Comparison of ENCODE assay signal across 1 cellular context in the genomic region with DNA sequence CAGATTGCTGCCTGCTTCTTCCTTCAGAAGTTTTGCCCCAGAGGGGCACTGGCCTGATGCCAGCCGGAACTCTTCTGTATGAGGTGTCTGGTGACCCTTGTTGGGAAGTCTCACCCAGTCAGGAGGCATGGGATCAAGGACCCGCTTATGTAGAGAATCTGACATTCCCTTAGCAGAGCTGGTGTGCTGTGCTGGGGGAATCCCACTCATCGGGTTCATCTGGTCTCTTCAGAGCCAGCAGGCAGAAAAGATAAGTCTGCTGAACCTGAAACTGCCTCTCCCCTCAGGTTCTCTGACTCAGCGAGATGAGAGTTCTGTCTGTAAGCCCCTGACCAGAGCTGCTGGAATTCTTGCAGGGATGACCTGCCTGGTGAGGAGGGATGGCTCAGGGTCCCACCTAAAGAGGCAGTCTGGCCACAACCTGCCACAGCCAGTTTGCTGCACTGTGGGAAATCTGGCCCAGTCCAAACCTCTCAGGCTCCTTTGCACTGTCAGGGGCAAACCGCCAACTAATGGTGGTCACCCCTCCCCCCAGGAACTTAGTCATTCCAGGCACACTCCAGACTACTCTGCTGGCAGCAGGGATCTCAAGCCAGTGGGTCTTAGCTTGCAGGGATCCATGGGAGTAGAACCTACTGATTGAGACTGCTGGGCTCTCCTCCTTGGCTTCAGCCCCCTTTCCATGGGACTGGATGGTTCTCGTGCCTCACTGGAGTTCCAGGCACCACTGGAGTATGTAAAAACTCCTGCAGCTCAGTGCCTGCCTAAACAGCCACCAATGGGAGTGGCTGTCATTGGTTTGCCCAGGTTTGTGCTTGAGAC.
TF ChIP-seq lines count a peak whose summit lies in the region.

No MANE protein-coding gene starts in this region.

TF ChIP-seq in GM12878, 131 proteins besides CTCF, POLR2A, EP300 and RAD21 (continues in another document):
- TF ChIP-seq POU2F2 (IDR thresholded peaks at IDR 0.05; ENCODE audit: borderline replicate concordance, low read depth, low read length) (peak; percentile 52; the same call in 2 of the 3 replicates), SMARCA5 (IDR thresholded peaks at IDR 0.05) (no peak), JUNB (IDR thresholded peaks at IDR 0.05) (peak; percentile 64), PAX8 (IDR thresholded peaks at IDR 0.05) (no peak), BCL11A (IDR thresholded peaks at IDR 0.05; ENCODE audit: low read depth, low read length) (peak; percentile 62), WRNIP1 (IDR thresholded peaks at IDR 0.05; ENCODE audit: borderline replicate concordance, low read depth, low read length) (no peak), YBX1 (IDR thresholded peaks at IDR 0.05) (no peak), EGR1 (IDR thresholded peaks at IDR 0.05; ENCODE audit: borderline replicate concordance in 1 of 2, low read depth in 2 of 2, low read length in 2 of 2) (no peak), NFIC (IDR thresholded peaks at IDR 0.05; ENCODE audit: low read depth, low read length) (peak; percentile 88), BRCA1 (IDR thresholded peaks at IDR 0.05; ENCODE audit: low read depth, low read length) (no peak), POLR2AphosphoS5 (IDR thresholded peaks at IDR 0.05; ENCODE audit: low read length) (peak; percentile 43), KDM1A (IDR thresholded peaks at IDR 0.05; ENCODE audit: borderline replicate concordance) (no peak), E4F1 (IDR thresholded peaks at IDR 0.05; ENCODE audit: borderline replicate concordance, partially characterized antibody) (no peak), SIX5 (IDR thresholded peaks at IDR 0.05; ENCODE audit: low read depth, low read length, severe bottlenecking) (no peak), SMAD5 (IDR thresholded peaks at IDR 0.05; ENCODE audit: low read depth) (0 out of 2 replicates have a peak, but pooled peaks have one; percentile 35), IRF4 (IDR thresholded peaks at IDR 0.05; ENCODE audit: low read depth, low read length) (peak; percentile 87), RAD51 (IDR thresholded peaks at IDR 0.05) (no peak), SREBF1 (IDR thresholded peaks at IDR 0.05; ENCODE audit: low read length) (no peak), NR2C1 (IDR thresholded peaks at IDR 0.05) (no peak), SP1 (IDR thresholded peaks at IDR 0.05; ENCODE audit: low read depth, low read length) (no peak), ZNF24 (IDR thresholded peaks at IDR 0.05) (no peak), NBN (IDR thresholded peaks at IDR 0.05) (no peak), HDAC2 (IDR thresholded peaks at IDR 0.05) (no peak), SMC3 (IDR thresholded peaks at IDR 0.05; ENCODE audit: borderline replicate concordance, low read length) (no peak), ZNF217 (IDR thresholded peaks at IDR 0.05) (no peak), RCOR1 (conservative IDR thresholded peaks at IDR 0.05; ENCODE audit: low read depth, low read length) (no peak), GABPA (IDR thresholded peaks at IDR 0.05; ENCODE audit: low read depth) (no peak), RELB (IDR thresholded peaks at IDR 0.05; ENCODE audit: low read depth) (0 out of 2 replicates have a peak, but pooled peaks have one; percentile 12), MXI1 (IDR thresholded peaks at IDR 0.05; ENCODE audit: low read depth, low read length) (no peak), TCF3 (IDR thresholded peaks at IDR 0.05; ENCODE audit: borderline replicate concordance, insufficient read depth, low read depth, low read length) (peak; percentile 56; the same call in 1 of the 2 replicates), CBX3 (IDR thresholded peaks at IDR 0.05; ENCODE audit: borderline replicate concordance, low read depth) (no peak), RUNX3 (IDR thresholded peaks at IDR 0.05; ENCODE audit: low read length) (peak; percentile 96), SPI1 (IDR thresholded peaks at IDR 0.05; ENCODE audit: borderline replicate concordance, insufficient read depth, low read depth, low read length) (no peak), MTA2 (IDR thresholded peaks at IDR 0.05; ENCODE audit: low read depth) (no peak), EZH2 (IDR thresholded peaks at IDR 0.05; ENCODE audit: borderline replicate concordance, control insufficient read depth, low read depth, low read length) (no peak), BHLHE40 (IDR thresholded peaks at IDR 0.05; ENCODE audit: borderline replicate concordance in 1 of 2, low read depth in 2 of 2, low read length in 1 of 2) (0 out of 4 replicates have a peak, but pooled peaks of 1 of the 2 experiments have one; percentile 24), YY1 (IDR thresholded peaks at IDR 0.05; ENCODE audit: low read depth, low read length) (peak; percentile 21; the same call in 1 of the 2 replicates), TBL1XR1 (IDR thresholded peaks at IDR 0.05; ENCODE audit: low read depth, low read length) (no peak), CHD2 (IDR thresholded peaks at IDR 0.05; ENCODE audit: borderline replicate concordance, low read depth, low read length) (no peak), FOXK2 (IDR thresholded peaks at IDR 0.05) (no peak), SRF (IDR thresholded peaks at IDR 0.05; ENCODE audit: low read depth in 2 of 2, low read length in 2 of 2) (peak in 1 of 2 experiments; percentile 5; a peak in 1 of 4 replicates), IKZF1 (conservative IDR thresholded peaks at IDR 0.05) (peak; percentile 86), CEBPB (IDR thresholded peaks at IDR 0.05; ENCODE audit: borderline replicate concordance in 1 of 2, low read depth in 2 of 2, low read length in 2 of 2) (no peak), ZNF622 (IDR thresholded peaks at IDR 0.05) (no peak)
- TF ChIP-seq, protein P1, sequence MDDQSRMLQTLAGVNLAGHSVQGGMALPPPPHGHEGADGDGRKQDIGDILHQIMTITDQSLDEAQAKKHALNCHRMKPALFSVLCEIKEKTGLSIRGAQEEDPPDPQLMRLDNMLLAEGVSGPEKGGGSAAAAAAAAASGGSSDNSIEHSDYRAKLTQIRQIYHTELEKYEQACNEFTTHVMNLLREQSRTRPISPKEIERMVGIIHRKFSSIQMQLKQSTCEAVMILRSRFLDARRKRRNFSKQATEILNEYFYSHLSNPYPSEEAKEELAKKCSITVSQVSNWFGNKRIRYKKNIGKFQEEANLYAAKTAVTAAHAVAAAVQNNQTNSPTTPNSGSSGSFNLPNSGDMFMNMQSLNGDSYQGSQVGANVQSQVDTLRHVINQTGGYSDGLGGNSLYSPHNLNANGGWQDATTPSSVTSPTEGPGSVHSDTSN (IDR thresholded peaks at IDR 0.05; ENCODE audit: insufficient replicate concordance, low read depth, low read length): no peak
- TF ChIP-seq, protein P2, sequence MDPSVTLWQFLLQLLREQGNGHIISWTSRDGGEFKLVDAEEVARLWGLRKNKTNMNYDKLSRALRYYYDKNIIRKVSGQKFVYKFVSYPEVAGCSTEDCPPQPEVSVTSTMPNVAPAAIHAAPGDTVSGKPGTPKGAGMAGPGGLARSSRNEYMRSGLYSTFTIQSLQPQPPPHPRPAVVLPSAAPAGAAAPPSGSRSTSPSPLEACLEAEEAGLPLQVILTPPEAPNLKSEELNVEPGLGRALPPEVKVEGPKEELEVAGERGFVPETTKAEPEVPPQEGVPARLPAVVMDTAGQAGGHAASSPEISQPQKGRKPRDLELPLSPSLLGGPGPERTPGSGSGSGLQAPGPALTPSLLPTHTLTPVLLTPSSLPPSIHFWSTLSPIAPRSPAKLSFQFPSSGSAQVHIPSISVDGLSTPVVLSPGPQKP (IDR thresholded peaks at IDR 0.05; ENCODE audit: low read depth, low read length): no peak
- TF ChIP-seq, protein P3, sequence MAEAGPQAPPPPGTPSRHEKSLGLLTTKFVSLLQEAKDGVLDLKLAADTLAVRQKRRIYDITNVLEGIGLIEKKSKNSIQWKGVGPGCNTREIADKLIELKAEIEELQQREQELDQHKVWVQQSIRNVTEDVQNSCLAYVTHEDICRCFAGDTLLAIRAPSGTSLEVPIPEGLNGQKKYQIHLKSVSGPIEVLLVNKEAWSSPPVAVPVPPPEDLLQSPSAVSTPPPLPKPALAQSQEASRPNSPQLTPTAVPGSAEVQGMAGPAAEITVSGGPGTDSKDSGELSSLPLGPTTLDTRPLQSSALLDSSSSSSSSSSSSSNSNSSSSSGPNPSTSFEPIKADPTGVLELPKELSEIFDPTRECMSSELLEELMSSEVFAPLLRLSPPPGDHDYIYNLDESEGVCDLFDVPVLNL (IDR thresholded peaks at IDR 0.05; ENCODE audit: low read depth, low read length): no peak
- TF ChIP-seq, protein P4, sequence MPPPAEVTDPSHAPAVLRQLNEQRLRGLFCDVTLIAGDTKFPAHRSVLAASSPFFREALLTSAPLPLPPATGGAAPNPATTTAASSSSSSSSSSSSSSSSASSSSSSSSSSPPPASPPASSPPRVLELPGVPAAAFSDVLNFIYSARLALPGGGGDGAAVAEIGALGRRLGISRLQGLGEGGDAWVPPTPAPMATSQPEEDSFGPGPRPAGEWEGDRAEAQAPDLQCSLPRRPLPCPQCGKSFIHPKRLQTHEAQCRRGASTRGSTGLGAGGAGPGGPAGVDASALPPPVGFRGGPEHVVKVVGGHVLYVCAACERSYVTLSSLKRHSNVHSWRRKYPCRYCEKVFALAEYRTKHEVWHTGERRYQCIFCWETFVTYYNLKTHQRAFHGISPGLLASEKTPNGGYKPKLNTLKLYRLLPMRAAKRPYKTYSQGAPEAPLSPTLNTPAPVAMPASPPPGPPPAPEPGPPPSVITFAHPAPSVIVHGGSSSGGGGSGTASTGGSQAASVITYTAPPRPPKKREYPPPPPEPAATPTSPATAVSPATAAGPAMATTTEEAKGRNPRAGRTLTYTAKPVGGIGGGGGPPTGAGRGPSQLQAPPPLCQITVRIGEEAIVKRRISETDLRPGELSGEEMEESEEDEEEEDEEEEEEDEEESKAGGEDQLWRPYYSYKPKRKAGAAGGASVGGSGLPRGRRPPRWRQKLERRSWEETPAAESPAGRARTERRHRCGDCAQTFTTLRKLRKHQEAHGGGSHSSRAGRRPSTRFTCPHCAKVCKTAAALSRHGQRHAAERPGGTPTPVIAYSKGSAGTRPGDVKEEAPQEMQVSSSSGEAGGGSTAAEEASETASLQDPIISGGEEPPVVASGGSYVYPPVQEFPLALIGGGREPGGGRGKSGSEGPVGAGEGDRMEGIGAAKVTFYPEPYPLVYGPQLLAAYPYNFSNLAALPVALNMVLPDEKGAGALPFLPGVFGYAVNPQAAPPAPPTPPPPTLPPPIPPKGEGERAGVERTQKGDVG (CRISPR knock-in tag; IDR thresholded peaks at IDR 0.05): no peak
- TF ChIP-seq, protein P5, sequence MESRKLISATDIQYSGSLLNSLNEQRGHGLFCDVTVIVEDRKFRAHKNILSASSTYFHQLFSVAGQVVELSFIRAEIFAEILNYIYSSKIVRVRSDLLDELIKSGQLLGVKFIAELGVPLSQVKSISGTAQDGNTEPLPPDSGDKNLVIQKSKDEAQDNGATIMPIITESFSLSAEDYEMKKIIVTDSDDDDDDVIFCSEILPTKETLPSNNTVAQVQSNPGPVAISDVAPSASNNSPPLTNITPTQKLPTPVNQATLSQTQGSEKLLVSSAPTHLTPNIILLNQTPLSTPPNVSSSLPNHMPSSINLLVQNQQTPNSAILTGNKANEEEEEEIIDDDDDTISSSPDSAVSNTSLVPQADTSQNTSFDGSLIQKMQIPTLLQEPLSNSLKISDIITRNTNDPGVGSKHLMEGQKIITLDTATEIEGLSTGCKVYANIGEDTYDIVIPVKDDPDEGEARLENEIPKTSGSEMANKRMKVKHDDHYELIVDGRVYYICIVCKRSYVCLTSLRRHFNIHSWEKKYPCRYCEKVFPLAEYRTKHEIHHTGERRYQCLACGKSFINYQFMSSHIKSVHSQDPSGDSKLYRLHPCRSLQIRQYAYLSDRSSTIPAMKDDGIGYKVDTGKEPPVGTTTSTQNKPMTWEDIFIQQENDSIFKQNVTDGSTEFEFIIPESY (IDR thresholded peaks at IDR 0.05): no peak
- TF ChIP-seq, protein P6, sequence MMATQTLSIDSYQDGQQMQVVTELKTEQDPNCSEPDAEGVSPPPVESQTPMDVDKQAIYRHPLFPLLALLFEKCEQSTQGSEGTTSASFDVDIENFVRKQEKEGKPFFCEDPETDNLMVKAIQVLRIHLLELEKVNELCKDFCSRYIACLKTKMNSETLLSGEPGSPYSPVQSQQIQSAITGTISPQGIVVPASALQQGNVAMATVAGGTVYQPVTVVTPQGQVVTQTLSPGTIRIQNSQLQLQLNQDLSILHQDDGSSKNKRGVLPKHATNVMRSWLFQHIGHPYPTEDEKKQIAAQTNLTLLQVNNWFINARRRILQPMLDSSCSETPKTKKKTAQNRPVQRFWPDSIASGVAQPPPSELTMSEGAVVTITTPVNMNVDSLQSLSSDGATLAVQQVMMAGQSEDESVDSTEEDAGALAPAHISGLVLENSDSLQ (IDR thresholded peaks at IDR 0.05): no peak
- TF ChIP-seq, protein P7, sequence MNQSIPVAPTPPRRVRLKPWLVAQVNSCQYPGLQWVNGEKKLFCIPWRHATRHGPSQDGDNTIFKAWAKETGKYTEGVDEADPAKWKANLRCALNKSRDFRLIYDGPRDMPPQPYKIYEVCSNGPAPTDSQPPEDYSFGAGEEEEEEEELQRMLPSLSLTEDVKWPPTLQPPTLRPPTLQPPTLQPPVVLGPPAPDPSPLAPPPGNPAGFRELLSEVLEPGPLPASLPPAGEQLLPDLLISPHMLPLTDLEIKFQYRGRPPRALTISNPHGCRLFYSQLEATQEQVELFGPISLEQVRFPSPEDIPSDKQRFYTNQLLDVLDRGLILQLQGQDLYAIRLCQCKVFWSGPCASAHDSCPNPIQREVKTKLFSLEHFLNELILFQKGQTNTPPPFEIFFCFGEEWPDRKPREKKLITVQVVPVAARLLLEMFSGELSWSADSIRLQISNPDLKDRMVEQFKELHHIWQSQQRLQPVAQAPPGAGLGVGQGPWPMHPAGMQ (IDR thresholded peaks at IDR 0.05; ENCODE audit: borderline replicate concordance): no peak
